ENCODE assay signal across 16 cellular contexts in the genomic region with DNA sequence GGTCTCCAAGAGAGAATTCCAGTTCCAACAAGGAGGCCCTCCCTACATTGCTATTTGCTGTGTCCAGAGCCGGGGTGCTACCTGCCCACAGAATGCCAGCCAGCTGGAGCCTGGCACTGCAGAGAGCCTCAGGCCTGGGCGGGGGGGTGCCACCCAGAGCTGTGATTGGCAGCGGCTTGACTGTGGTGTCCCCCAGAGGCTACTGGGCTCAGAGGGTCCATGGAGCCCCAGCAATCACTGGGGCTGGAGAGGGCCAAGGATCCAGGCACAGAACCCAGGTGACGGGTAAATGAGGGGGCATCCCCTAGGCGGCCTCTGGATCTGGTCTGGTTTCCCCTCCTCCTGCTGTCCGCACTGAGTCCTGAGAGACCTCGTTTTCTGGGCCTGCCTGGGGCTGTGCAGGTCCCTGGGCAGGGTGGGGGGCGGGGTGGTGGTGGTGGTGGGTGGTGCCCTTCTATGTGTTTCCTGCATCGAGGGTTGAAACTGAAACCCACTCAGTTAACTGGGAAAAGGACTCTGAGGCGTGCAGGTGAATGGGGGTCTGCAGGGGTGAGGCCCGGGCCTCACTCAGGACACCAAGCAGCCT.
"Had no signal": no experiment of that assay in that cellular context is flagged by ENCODE, and none has a peak within 500 bp of the region (broad histone marks: within the 10 kb centered on the region; RNA-seq: fewer than 3 reads in every experiment).

No MANE protein-coding gene starts in this region.

- H3K36me3 ChIP-seq: ovary had no signal

- H3K9me3 Mint-ChIP-seq: naive thymus-derived CD8-positive, alpha-beta T cell had no signal

- H3K36me3 Mint-ChIP-seq: naive thymus-derived CD8-positive, alpha-beta T cell had no signal

- DNase-seq: cortex of kidney; effector CD8-positive, alpha-beta T cell; foreskin melanocyte; heart right ventricle; hypothalamus; kidney glomerular epithelial cell; small intestine; stimulated activated CD4-positive, alpha-beta T cell treated with anti-CD3 and anti-CD28 coated beads, Interleukin-2, amount 100 ng/mL, for 48 hours; stimulated activated naive CD4-positive, alpha-beta T cell treated with Interleukin-2 at 50 U/mL for 16 hours; trophoblast cell had no signal

- H3K27me3 Mint-ChIP-seq: progenitor cell of endocrine pancreas had no signal

- ATAC-seq: heart right ventricle; mucosa of descending colon; naive thymus-derived CD8-positive, alpha-beta T cell; right cardiac atrium had no signal

- H3K4me1 ChIP-seq: heart right ventricle had no signal

- H3K27ac ChIP-seq: heart right ventricle, ovary had no signal

- H3K4me3 Mint-ChIP-seq: naive thymus-derived CD8-positive, alpha-beta T cell had no signal

- H3K27ac Mint-ChIP-seq: naive thymus-derived CD8-positive, alpha-beta T cell; progenitor cell of endocrine pancreas had no signal

- H3K4me1 Mint-ChIP-seq: naive thymus-derived CD8-positive, alpha-beta T cell had no signal

- H3K4me3 ChIP-seq: dorsolateral prefrontal cortex, heart right ventricle, mucosa of descending colon, ovary had no signal

- H3K9me3 ChIP-seq: heart right ventricle, mucosa of descending colon, ovary had no signal

- H3K27me3 ChIP-seq: dorsolateral prefrontal cortex, heart right ventricle, ovary had no signal
